ENCODE assay signal across 33 cellular contexts in the genomic region with DNA sequence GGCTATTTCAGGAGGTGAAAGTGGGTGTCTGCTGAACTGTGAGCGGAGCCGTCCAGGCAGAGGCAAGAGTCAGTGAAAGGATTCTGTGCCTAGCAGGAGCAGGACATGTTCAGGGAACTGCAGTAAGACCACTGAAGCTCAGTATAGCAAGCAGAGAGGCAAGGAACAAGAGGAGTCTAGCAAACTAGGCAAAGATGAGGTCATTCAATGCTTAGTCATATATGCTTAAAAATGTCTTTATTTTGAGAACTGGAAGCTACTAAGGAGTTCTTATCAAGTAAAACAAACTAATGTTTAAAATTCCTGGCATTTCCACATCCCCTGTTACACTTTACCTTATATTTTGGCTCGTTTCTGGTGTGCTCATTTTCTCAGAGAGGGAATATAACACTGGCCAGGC.
"Had no signal": no experiment of that assay in that cellular context is flagged by ENCODE, and none has a peak within 500 bp of the region (broad histone marks: within the 10 kb centered on the region; RNA-seq: fewer than 3 reads in every experiment).

No MANE protein-coding gene starts in this region.

- H3K27me3 ChIP-seq: body of pancreas, cardiac muscle cell, dorsolateral prefrontal cortex, gastrocnemius medialis, neural progenitor cell, right atrium auricular region, spleen, upper lobe of left lung had no signal

- H3K27ac Mint-ChIP-seq: activated CD4-positive, alpha-beta memory T cell treated with anti-CD3 and anti-CD28 coated beads, Interleukin-2, amount 10 ng/mL, durations not matched to agents 7 days and 5 days; activated CD4-positive, alpha-beta T cell treated with anti-CD3 and anti-CD28 coated beads, Interleukin-2, amount 10 ng/mL, durations not matched to agents 7 days and 5 days; activated naive CD4-positive, alpha-beta T cell treated with anti-CD3 and anti-CD28 coated beads, Interleukin-2, amount 50 U/mL, for 24 hours; activated naive CD8-positive, alpha-beta T cell treated with anti-CD3 and anti-CD28 coated beads, Interleukin-2, amount 50 U/mL, for 24 hours; activated T-cell treated with anti-CD3 and anti-CD28 coated beads, Interleukin-2, amount 50 U/mL, for 24 hours; natural killer cell; neural progenitor cell; T-helper 1 cell treated with Interleukin-12 subunit alpha and Interleukin-12 subunit beta and Interleukin-4 antibody, amounts not matched to agents 30 μg/mL and 1 μg/mL, for 36 hours had no signal

- H3K4me3 ChIP-seq: body of pancreas, cardiac muscle cell, coronary artery, dorsolateral prefrontal cortex, gastrocnemius medialis, left ventricle myocardium inferior, lung, neural progenitor cell, right atrium auricular region, spleen, upper lobe of left lung had no signal

- H3K4me3 Mint-ChIP-seq: activated CD4-positive, alpha-beta memory T cell treated with anti-CD3 and anti-CD28 coated beads, Interleukin-2, amount 10 ng/mL, durations not matched to agents 7 days and 5 days; activated CD4-positive, alpha-beta T cell treated with anti-CD3 and anti-CD28 coated beads, Interleukin-2, amount 10 ng/mL, durations not matched to agents 7 days and 5 days; activated naive CD4-positive, alpha-beta T cell treated with anti-CD3 and anti-CD28 coated beads, Interleukin-2, amount 50 U/mL, for 24 hours; activated naive CD8-positive, alpha-beta T cell treated with anti-CD3 and anti-CD28 coated beads, Interleukin-2, amount 50 U/mL, for 24 hours; activated T-cell treated with anti-CD3 and anti-CD28 coated beads, Interleukin-2, amount 50 U/mL, for 24 hours; natural killer cell; neural progenitor cell; stimulated activated naive CD8-positive, alpha-beta T cell treated with anti-CD3 and anti-CD28 coated beads, Interleukin-15, amount 100 ng/mL, for 72 hours; T-helper 1 cell treated with Interleukin-12 subunit alpha and Interleukin-12 subunit beta and Interleukin-4 antibody, amounts not matched to agents 30 μg/mL and 1 μg/mL, for 36 hours had no signal

- DNase-seq: activated CD4-positive, alpha-beta memory T cell treated with anti-CD3 and anti-CD28 coated beads, Interleukin-2, amount 10 ng/mL, durations not matched to agents 7 days and 5 days; activated CD4-positive, alpha-beta T cell treated with anti-CD3 and anti-CD28 coated beads for 1 hour; activated CD4-positive, alpha-beta T cell treated with anti-CD3 and anti-CD28 coated beads, Interleukin-2, amount 10 ng/mL, durations not matched to agents 7 days and 5 days; activated CD8-positive, alpha-beta memory T cell treated with anti-CD3 and anti-CD28 coated beads, Interleukin-2, amount 50 U/mL, for 48 hours; activated gamma-delta T cell treated with Interleukin-2 at 50 U/mL for 16 hours; activated naive CD8-positive, alpha-beta T cell treated with anti-CD3 and anti-CD28 coated beads, Interleukin-2, amount 50 U/mL, for 24 hours; activated T-cell treated with anti-CD3 and anti-CD28 coated beads, Interleukin-2, amount 50 U/mL, for 24 hours; amygdala; body of pancreas; cerebellar nuclear complex; dorsolateral prefrontal cortex; effector memory CD4-positive, alpha-beta T cell; gastrocnemius medialis; glutamatergic neuron; islet precursor cell; left ventricle myocardium inferior; mesendoderm; natural killer cell; spleen; stimulated activated CD4-positive, alpha-beta T cell treated with anti-CD3 and anti-CD28 coated beads, Interleukin-2, amount 100 ng/mL, for 48 hours; stimulated activated naive CD8-positive, alpha-beta T cell treated with anti-CD3 and anti-CD28 coated beads, Interleukin-15, amount 100 ng/mL, for 72 hours; substantia nigra; SW 1271; T-helper 9 cell; upper lobe of left lung had no signal

- H3K27me3 Mint-ChIP-seq: activated CD4-positive, alpha-beta memory T cell treated with anti-CD3 and anti-CD28 coated beads, Interleukin-2, amount 10 ng/mL, durations not matched to agents 7 days and 5 days; activated CD4-positive, alpha-beta T cell treated with anti-CD3 and anti-CD28 coated beads, Interleukin-2, amount 10 ng/mL, durations not matched to agents 7 days and 5 days; activated naive CD4-positive, alpha-beta T cell treated with anti-CD3 and anti-CD28 coated beads, Interleukin-2, amount 50 U/mL, for 24 hours; activated naive CD8-positive, alpha-beta T cell treated with anti-CD3 and anti-CD28 coated beads, Interleukin-2, amount 50 U/mL, for 24 hours; activated T-cell treated with anti-CD3 and anti-CD28 coated beads, Interleukin-2, amount 50 U/mL, for 24 hours; stimulated activated naive CD8-positive, alpha-beta T cell treated with anti-CD3 and anti-CD28 coated beads, Interleukin-15, amount 100 ng/mL, for 72 hours had no signal

- H3K36me3 ChIP-seq: cardiac muscle cell, gastrocnemius medialis, left ventricle myocardium inferior, neural progenitor cell, right atrium auricular region, spleen, upper lobe of left lung had no signal

- H3K4me1 ChIP-seq: body of pancreas, gastrocnemius medialis, left ventricle myocardium inferior, neural progenitor cell, right atrium auricular region, spleen, upper lobe of left lung had no signal

- ATAC-seq: activated naive CD8-positive, alpha-beta T cell treated with anti-CD3 and anti-CD28 coated beads, Interleukin-2, amount 50 U/mL, for 24 hours; body of pancreas; esophagus mucosa; gastrocnemius medialis; natural killer cell; stimulated activated naive CD8-positive, alpha-beta T cell treated with anti-CD3 and anti-CD28 coated beads, Interleukin-15, amount 100 ng/mL, for 72 hours had no signal

- H3K9me3 ChIP-seq: body of pancreas, gastrocnemius medialis, right atrium auricular region, spleen, upper lobe of left lung had no signal

- H3K4me2 ChIP-seq: neural progenitor cell had no signal

- H3K4me1 Mint-ChIP-seq: activated CD4-positive, alpha-beta memory T cell treated with anti-CD3 and anti-CD28 coated beads, Interleukin-2, amount 10 ng/mL, durations not matched to agents 7 days and 5 days; activated CD4-positive, alpha-beta T cell treated with anti-CD3 and anti-CD28 coated beads, Interleukin-2, amount 10 ng/mL, durations not matched to agents 7 days and 5 days; activated naive CD4-positive, alpha-beta T cell treated with anti-CD3 and anti-CD28 coated beads, Interleukin-2, amount 50 U/mL, for 24 hours; activated naive CD8-positive, alpha-beta T cell treated with anti-CD3 and anti-CD28 coated beads, Interleukin-2, amount 50 U/mL, for 24 hours; natural killer cell; neural progenitor cell; stimulated activated naive CD8-positive, alpha-beta T cell treated with anti-CD3 and anti-CD28 coated beads, Interleukin-15, amount 100 ng/mL, for 72 hours had no signal

- H3K9ac ChIP-seq: neural progenitor cell had no signal

- H2AFZ ChIP-seq: neural progenitor cell had no signal

- H3K9me3 Mint-ChIP-seq: activated CD4-positive, alpha-beta T cell treated with anti-CD3 and anti-CD28 coated beads, Interleukin-2, amount 10 ng/mL, durations not matched to agents 7 days and 5 days; activated naive CD4-positive, alpha-beta T cell treated with anti-CD3 and anti-CD28 coated beads, Interleukin-2, amount 50 U/mL, for 24 hours; activated naive CD8-positive, alpha-beta T cell treated with anti-CD3 and anti-CD28 coated beads, Interleukin-2, amount 50 U/mL, for 24 hours; activated T-cell treated with anti-CD3 and anti-CD28 coated beads, Interleukin-2, amount 50 U/mL, for 24 hours; neural progenitor cell; stimulated activated naive CD8-positive, alpha-beta T cell treated with anti-CD3 and anti-CD28 coated beads, Interleukin-15, amount 100 ng/mL, for 72 hours; T-helper 1 cell treated with Interleukin-12 subunit alpha and Interleukin-12 subunit beta and Interleukin-4 antibody, amounts not matched to agents 30 μg/mL and 1 μg/mL, for 36 hours had no signal

- H3K27ac ChIP-seq: body of pancreas, cardiac muscle cell, coronary artery, dorsolateral prefrontal cortex, gastrocnemius medialis, left ventricle myocardium inferior, neural progenitor cell, right atrium auricular region, spleen, upper lobe of left lung had no signal

- H3K36me3 Mint-ChIP-seq: activated naive CD4-positive, alpha-beta T cell treated with anti-CD3 and anti-CD28 coated beads, Interleukin-2, amount 50 U/mL, for 24 hours; natural killer cell; neural progenitor cell had no signal
